In genomic region chr15:29917600-29918597, GRCh38 we compare ENCODE assay signal across 25 cellular contexts.
A peak's percentile ranks its signal among the peaks of the same experiment; 100 is the strongest.
DNase-seq lines count a peak whose midpoint lies in the region; FAIRE-seq and TF ChIP-seq lines count a peak whose summit lies in the region.
"Had no signal": no experiment of that assay in that cellular context is flagged by ENCODE, and none has a peak within 500 bp of the region (broad histone marks: within the 10 kb centered on the region; RNA-seq: fewer than 3 reads in every experiment).

No MANE protein-coding gene starts in this region.

- DNase-seq in H4 (ENCODE audit: low spot score) (peak; percentile 63), astrocyte (ENCODE audit: low read depth) (no peak), fibroblast of villous mesenchyme (ENCODE audit: low read depth) (peak; percentile 87), endodermal cell (no peak), C1 segment of cervical spinal cord (lab: John Stamatoyannopoulos, UW) (no peak), Karpas-422 (no peak)
- DNase-seq: activated effector memory CD4-positive, alpha-beta T cell treated with anti-CD3 and anti-CD28 coated beads, Interleukin-2, amount 50 U/mL, for 16 hours; DMS53; effector memory CD8-positive, alpha-beta T cell; GOT3; heart left ventricle; NCI-H1092 treated with DMSO at 0.1 percent for 48 hours; NCI-H1930; NCI-H2227 treated with DMSO at 0.1 percent for 48 hours; ovary; right cardiac atrium; stimulated activated CD4-positive, alpha-beta T cell treated with anti-CD3 and anti-CD28 coated beads, Interleukin-15, amount 100 ng/mL, for 24 hours; stomach had no signal

- H3K27me3 ChIP-seq in astrocyte (ENCODE audit: insufficient read depth, low read length) (no peaks in the 10 kb centered on the region), skeletal muscle satellite cell (ENCODE audit: control insufficient read depth, insufficient read depth, low read length) (no peaks in the 10 kb centered on the region), endodermal cell (ENCODE audit: control insufficient read depth, insufficient read depth, low read length, poor library complexity, severe bottlenecking) (no peaks in the 10 kb centered on the region), Karpas-422 (ENCODE audit: low read length) (no peaks in the 10 kb centered on the region)
- H3K27me3 ChIP-seq: heart left ventricle, ovary, stomach, tibial nerve had no signal

- H3K27me3 Mint-ChIP-seq in astrocyte (ENCODE audit: low read depth, unreplicated experiment) (no peaks in the 10 kb centered on the region), endodermal cell (ENCODE audit: insufficient read depth) (no peaks in the 10 kb centered on the region)

- H4K20me1 ChIP-seq in astrocyte (ENCODE audit: insufficient read depth, low read length) = no peaks in the 10 kb centered on the region
- no peaks in the 10 kb centered on the region for H4K20me1 ChIP-seq in Karpas-422 (ENCODE audit: insufficient read depth, low read depth, low read length)

- H3K4me1 Mint-ChIP-seq in astrocyte (ENCODE audit: low read depth, unreplicated experiment) (peaks cover 40% of the 10 kb centered on the region), endodermal cell (peaks cover 41% of the 10 kb centered on the region)

- H3K4me3 ChIP-seq in astrocyte (ENCODE audit: insufficient read depth, low read depth, low read length) (no peak overlapping the region), fibroblast of villous mesenchyme (ENCODE audit: low read depth, low read length) (no peak overlapping the region), skeletal muscle satellite cell (ENCODE audit: low read length) (no peak overlapping the region), endodermal cell (ENCODE audit: low read length) (no peak overlapping the region), Karpas-422 (ENCODE audit: low read length) (no peak overlapping the region)
- H3K4me3 ChIP-seq: coronary artery, heart left ventricle, ovary, SK-N-MC, stomach, tibial nerve had no signal

- H3K4me2 ChIP-seq in astrocyte (ENCODE audit: low read length) (peak overlapping the region; percentile 37), skeletal muscle satellite cell (ENCODE audit: low read length) (peak overlapping the region; percentile 50), Karpas-422 (ENCODE audit: low read depth, low read length, poor library complexity, severe bottlenecking) (no peak overlapping the region)

- no peaks in the 10 kb centered on the region for H3K9me3 Mint-ChIP-seq in astrocyte (ENCODE audit: unreplicated experiment)
- no peaks in the 10 kb centered on the region for H3K9me3 Mint-ChIP-seq in endodermal cell
- H3K9me3 Mint-ChIP-seq: effector memory CD8-positive, alpha-beta T cell; natural killer cell treated with Interleukin-12 subunit alpha and Interleukin-12 subunit beta and Interleukin-15 and Interleukin-18, amount 100 ng/mL, for 72 hours; T-helper 1 cell treated with Interleukin-12 subunit alpha and Interleukin-12 subunit beta and Interleukin-4 antibody, amounts not matched to agents 30 μg/mL and 1 μg/mL, for 36 hours had no signal

- peaks cover 29% of the 10 kb centered on the region for H3K4me1 ChIP-seq in astrocyte (ENCODE audit: insufficient read depth, low read length)
- H3K4me1 ChIP-seq in skeletal muscle satellite cell (ENCODE audit: control insufficient read depth, insufficient read depth, low read length) = peaks cover 25% of the 10 kb centered on the region
- H3K4me1 ChIP-seq in endodermal cell (ENCODE audit: control insufficient read depth, insufficient read depth, low read length) = peaks cover 11% of the 10 kb centered on the region
- no peaks in the 10 kb centered on the region for H3K4me1 ChIP-seq in Karpas-422 (ENCODE audit: low read length)

- H3K36me3 ChIP-seq in astrocyte (ENCODE audit: insufficient read depth, low read length) (no peaks in the 10 kb centered on the region), skeletal muscle satellite cell (ENCODE audit: insufficient read depth, low read length) (no peaks in the 10 kb centered on the region), endodermal cell (ENCODE audit: control insufficient read depth, insufficient read depth, low read length) (no peaks in the 10 kb centered on the region), Karpas-422 (ENCODE audit: insufficient read depth, low read length) (no peaks in the 10 kb centered on the region)
- H3K36me3 ChIP-seq: heart left ventricle, ovary, stomach, tibial nerve had no signal

- TF ChIP-seq CTCF in astrocyte (IDR thresholded peaks at IDR 0.05; ENCODE audit: insufficient read depth, low read depth, low read length) (no peak), fibroblast of villous mesenchyme (IDR thresholded peaks at IDR 0.05; ENCODE audit: insufficient read depth, low read depth, low read length) (no peak), endodermal cell (conservative IDR thresholded peaks at IDR 0.05) (no peak)

- no peaks in the 10 kb centered on the region for H3K79me2 ChIP-seq in astrocyte (ENCODE audit: insufficient read depth, low read length)
- H3K79me2 ChIP-seq in Karpas-422 (ENCODE audit: low read length) = no peaks in the 10 kb centered on the region

- WGBS in endodermal cell (ENCODE audit: insufficient coverage in 1 of 2, insufficient read length in 1 of 2), 2 experiments = 91 to 95% methylated on average over 6 to 11 of the region's 11 CpGs

- H3K9me3 ChIP-seq in astrocyte (ENCODE audit: insufficient read depth, low read depth, low read length) (no peaks in the 10 kb centered on the region), skeletal muscle satellite cell (replicated peaks; ENCODE audit: low read length) (no peaks in the 10 kb centered on the region), endodermal cell (ENCODE audit: control insufficient read depth, low read length) (no peaks in the 10 kb centered on the region), Karpas-422 (ENCODE audit: low read length) (no peaks in the 10 kb centered on the region)
- H3K9me3 ChIP-seq: heart left ventricle, ovary, stomach, tibial nerve had no signal

- no peaks in the 10 kb centered on the region for H3K9me2 ChIP-seq in Karpas-422 (replicated peaks; ENCODE audit: insufficient read depth, low read length)

- no peak for FAIRE-seq in astrocyte (lab: Jason Lieb, UNC)

- no peaks in the 10 kb centered on the region for H3K36me3 Mint-ChIP-seq in astrocyte (ENCODE audit: low read depth, unreplicated experiment)
- no peaks in the 10 kb centered on the region for H3K36me3 Mint-ChIP-seq in endodermal cell (ENCODE audit: low read depth)
- H3K36me3 Mint-ChIP-seq: brain; natural killer cell treated with Interleukin-12 subunit alpha and Interleukin-12 subunit beta and Interleukin-15 and Interleukin-18, amount 100 ng/mL, for 72 hours had no signal

- H3K4me3 Mint-ChIP-seq in astrocyte (ENCODE audit: unreplicated experiment) (no peak overlapping the region), endodermal cell (no peak overlapping the region)
- H3K4me3 Mint-ChIP-seq: brain; effector memory CD8-positive, alpha-beta T cell; natural killer cell treated with Interleukin-12 subunit alpha and Interleukin-12 subunit beta and Interleukin-15 and Interleukin-18, amount 100 ng/mL, for 72 hours; T-helper 1 cell treated with Interleukin-12 subunit alpha and Interleukin-12 subunit beta and Interleukin-4 antibody, amounts not matched to agents 30 μg/mL and 1 μg/mL, for 36 hours had no signal

- no peak overlapping the region for H3K27ac Mint-ChIP-seq in astrocyte (ENCODE audit: unreplicated experiment)
- H3K27ac Mint-ChIP-seq in endodermal cell = no peak overlapping the region
- H3K27ac Mint-ChIP-seq: effector memory CD8-positive, alpha-beta T cell; natural killer cell treated with Interleukin-12 subunit alpha and Interleukin-12 subunit beta and Interleukin-15 and Interleukin-18, amount 100 ng/mL, for 72 hours; T-helper 1 cell treated with Interleukin-12 subunit alpha and Interleukin-12 subunit beta and Interleukin-4 antibody, amounts not matched to agents 30 μg/mL and 1 μg/mL, for 36 hours had no signal

- H2AFZ ChIP-seq in astrocyte (ENCODE audit: low read depth, low read length) (no peak overlapping the region), Karpas-422 (ENCODE audit: low read length) (no peak overlapping the region)

- H3K9ac ChIP-seq in astrocyte (ENCODE audit: low read length) (no peak overlapping the region), skeletal muscle satellite cell (ENCODE audit: low read depth, low read length) (no peak overlapping the region), endodermal cell (ENCODE audit: extremely low read depth, low read length, poor library complexity, severe bottlenecking) (no peak overlapping the region), Karpas-422 (ENCODE audit: low read length) (no peak overlapping the region)

- H3K27ac ChIP-seq in astrocyte (ENCODE audit: low read depth, low read length) (no peak overlapping the region), endodermal cell (ENCODE audit: low read depth, low read length) (no peak overlapping the region), Karpas-422 (ENCODE audit: low read length) (no peak overlapping the region)
- H3K27ac ChIP-seq: coronary artery, heart left ventricle, ovary, SK-N-MC, stomach, tibial nerve had no signal

Comparison
In these comparisons a context has a peak if more than half of its experiments do, and no peak if none do; other contexts are left out.
1. DNase-seq: peak in H4 (single experiment) and fibroblast of villous mesenchyme (single experiment); none in astrocyte (single experiment), endodermal cell (single experiment), C1 segment of cervical spinal cord (0 of 14) and Karpas-422 (single experiment).